In genomic region chr12:101884174-101884573, GRCh38 we compare ENCODE assay signal across 18 cellular contexts.
"Had no signal": no experiment of that assay in that cellular context is flagged by ENCODE, and none has a peak within 500 bp of the region (broad histone marks: within the 10 kb centered on the region; RNA-seq: fewer than 3 reads in every experiment).

No MANE protein-coding gene starts in this region.

- H3K9me3 ChIP-seq: heart right ventricle, mucosa of descending colon, ovary had no signal

- ATAC-seq: heart right ventricle, left cardiac atrium, mucosa of descending colon, natural killer cell, right cardiac atrium had no signal

- H3K4me3 Mint-ChIP-seq: natural killer cell, neural crest cell had no signal

- H3K27ac Mint-ChIP-seq: natural killer cell had no signal

- DNase-seq: effector CD4-positive, alpha-beta T cell; foreskin melanocyte; heart right ventricle; hypothalamus; left cardiac atrium; mammary epithelial cell; mucosa of descending colon; natural killer cell; nucleus accumbens; ovary; right cardiac atrium; small intestine; stimulated activated CD4-positive, alpha-beta T cell treated with anti-CD3 and anti-CD28 coated beads, Interleukin-2, amount 100 ng/mL, for 48 hours; stimulated activated naive CD4-positive, alpha-beta T cell treated with Interleukin-2 at 50 U/mL for 16 hours; trophoblast cell had no signal

- H3K27ac ChIP-seq: coronary artery, heart right ventricle, ovary had no signal

- H3K9me3 Mint-ChIP-seq: natural killer cell, neural crest cell had no signal

- FAIRE-seq: islet of Langerhans, small intestine had no signal

- H3K4me1 Mint-ChIP-seq: neural crest cell had no signal

- H3K4me3 ChIP-seq: coronary artery, heart right ventricle, mucosa of descending colon, ovary had no signal

- H3K36me3 ChIP-seq: ovary had no signal

- H3K36me3 Mint-ChIP-seq: natural killer cell had no signal

- H3K27me3 ChIP-seq: heart right ventricle, ovary had no signal
